ENCODE assay signal across 16 cellular contexts in genomic region chr17:77666480-77666879, GRCh38.
DNase-seq lines count a peak whose midpoint lies in the region; ATAC-seq and TF ChIP-seq lines count a peak whose summit lies in the region.
"Had no signal": no experiment of that assay in that cellular context is flagged by ENCODE, and none has a peak within 500 bp of the region (broad histone marks: within the 10 kb centered on the region; RNA-seq: fewer than 3 reads in every experiment).

No MANE protein-coding gene starts in this region.

- H3K36me3 ChIP-seq in CD8-positive, alpha-beta T cell (ENCODE audit: insufficient read depth, low read length) = no peaks in the 10 kb centered on the region
- H3K36me3 ChIP-seq: esophagus muscularis mucosa, left ventricle myocardium inferior, thoracic aorta had no signal

- peak overlapping the region; percentile 47 for H3K4me3 ChIP-seq in CD8-positive, alpha-beta T cell (ENCODE audit: low read depth, low read length)
- H3K4me3 ChIP-seq: esophagus muscularis mucosa, left ventricle myocardium inferior, thoracic aorta had no signal

- peaks cover 54% of the 10 kb centered on the region for H3K4me1 Mint-ChIP-seq in CD8-positive, alpha-beta T cell (ENCODE audit: low read depth)
- peaks cover 6 to 20% (median 17%) of the 10 kb centered on the region in 3 donors for H3K4me1 Mint-ChIP-seq in IgD-negative memory B cell
- H3K4me1 Mint-ChIP-seq in T-cell = peaks cover 54 to 59% (median 59%) of the 10 kb centered on the region in 3 donors
- H3K4me1 Mint-ChIP-seq in effector memory CD8-positive, alpha-beta T cell (ENCODE audit: low read depth in 2 of 2) = peaks cover 24 to 39% of the 10 kb centered on the region in 2 donors
- H3K4me1 Mint-ChIP-seq in MCF 10A (ENCODE audit: insufficient read depth, unreplicated experiment) = no peaks in the 10 kb centered on the region

- ATAC-seq in CD8-positive, alpha-beta T cell = peak; percentile 12
- ATAC-seq in T-cell (replicated peaks in 1 of 4) (peak; percentile 11 to 32 (median 24)), HG02623 (IDR thresholded peaks at IDR 0.05; ENCODE audit: unreplicated experiment) (no peak)
- ATAC-seq in effector memory CD8-positive, alpha-beta T cell (replicated peaks) = peak; percentile 14

- peaks cover 33% of the 10 kb centered on the region for H3K4me1 ChIP-seq in CD8-positive, alpha-beta T cell (ENCODE audit: insufficient read depth, low read length)
- H3K4me1 ChIP-seq: left ventricle myocardium inferior had no signal

- peak overlapping the region; percentile 97 for H3K27ac Mint-ChIP-seq in CD8-positive, alpha-beta T cell
- peak overlapping the region in 2 of 3 donors; percentile 6 to 86 for H3K27ac Mint-ChIP-seq in IgD-negative memory B cell
- H3K27ac Mint-ChIP-seq in T-cell = peak overlapping the region; percentile 97 to 98
- H3K27ac Mint-ChIP-seq in effector memory CD8-positive, alpha-beta T cell = peak overlapping the region; percentile 88 to 96
- H3K27ac Mint-ChIP-seq in MCF 10A (ENCODE audit: low read depth, unreplicated experiment) = no peak overlapping the region

- peaks cover 6% of the 10 kb centered on the region for H3K9me3 Mint-ChIP-seq in CD8-positive, alpha-beta T cell
- H3K9me3 Mint-ChIP-seq in IgD-negative memory B cell = peaks cover 0 to 7% (median 7%) of the 10 kb centered on the region in 3 donors
- peaks cover 3 to 16% (median 8%) of the 10 kb centered on the region in 3 donors for H3K9me3 Mint-ChIP-seq in T-cell
- H3K9me3 Mint-ChIP-seq in effector memory CD8-positive, alpha-beta T cell = no peaks in the 10 kb centered on the region
- H3K9me3 Mint-ChIP-seq in MCF 10A (ENCODE audit: unreplicated experiment) = peaks cover 27% of the 10 kb centered on the region

- TF ChIP-seq CTCF in CD8-positive, alpha-beta T cell (IDR thresholded peaks at IDR 0.05) = no peak
- no peak for TF ChIP-seq CTCF in MCF 10A (IDR thresholded peaks at IDR 0.05; ENCODE audit: unreplicated experiment)

- intact Hi-C loops in CD8-positive, alpha-beta T cell (cut with DNase I, micrococcal nuclease) = loop anchor here (2.0 to 5.0 kb wide), 3 partner anchors 56 to 296 kb away; no protein-coding TSS in a partner anchor
- intact Hi-C loops in MCF 10A (cut with micrococcal nuclease) = no loop called here

- H3K4me3 Mint-ChIP-seq in CD8-positive, alpha-beta T cell = peak overlapping the region; percentile 83
- H3K4me3 Mint-ChIP-seq in IgD-negative memory B cell (peak overlapping the region; percentile 43 to 89 (median 78)), T-cell (peak overlapping the region; percentile 83 to 91 (median 86)), MCF 10A (ENCODE audit: unreplicated experiment) (no peak overlapping the region)
- peak overlapping the region; percentile 85 to 94 for H3K4me3 Mint-ChIP-seq in effector memory CD8-positive, alpha-beta T cell

- POLR2A ChIA-PET in CD8-positive, alpha-beta T cell (lab: Charles Lee) = interaction anchor here (0.7 to 3.2 kb wide), 16 partner anchors 10 to 463 kb away, joined by 3 to 36 read pairs (median 3); partner anchors contain the start of gene TNRC6C
- POLR2A ChIA-PET in T-cell (lab: Charles Lee) = interaction anchor here (0.6 to 1.6 kb wide), 5 partner anchors 53 to 292 kb away, joined by 3 to 8 read pairs (median 4); partner anchors contain the start of gene TNRC6C (in 2 of the 2)
- POLR2A ChIA-PET in MCF 10A (lab: Yijun Ruan, JAX) = no interaction called here

- H3K27me3 ChIP-seq in CD8-positive, alpha-beta T cell (ENCODE audit: insufficient read depth, low read length) = no peaks in the 10 kb centered on the region
- H3K27me3 ChIP-seq: esophagus muscularis mucosa had no signal

- peak overlapping the region; percentile 61 for H3K27ac ChIP-seq in CD8-positive, alpha-beta T cell (ENCODE audit: low read depth, low read length)
- H3K27ac ChIP-seq: esophagus muscularis mucosa, left ventricle myocardium inferior, thoracic aorta, VCaP had no signal

- H3K36me3 Mint-ChIP-seq in CD8-positive, alpha-beta T cell = peaks cover 15% of the 10 kb centered on the region
- H3K36me3 Mint-ChIP-seq in IgD-negative memory B cell = no peaks in the 10 kb centered on the region
- peaks cover 10% of the 10 kb centered on the region for H3K36me3 Mint-ChIP-seq in T-cell
- peaks cover 4% of the 10 kb centered on the region for H3K36me3 Mint-ChIP-seq in effector memory CD8-positive, alpha-beta T cell (ENCODE audit: insufficient read depth)
- no peaks in the 10 kb centered on the region for H3K36me3 Mint-ChIP-seq in MCF 10A (ENCODE audit: insufficient read depth, unreplicated experiment)

- BruUV-seq in MCF 10A (replicated peaks; lab: Mats Ljungman, UMichigan) = no TSS peak

- no peaks in the 10 kb centered on the region for H3K27me3 Mint-ChIP-seq in CD8-positive, alpha-beta T cell (ENCODE audit: low read depth)
- peaks cover 1% of the 10 kb centered on the region for H3K27me3 Mint-ChIP-seq in IgD-negative memory B cell
- no peaks in the 10 kb centered on the region for H3K27me3 Mint-ChIP-seq in T-cell
- no peaks in the 10 kb centered on the region for H3K27me3 Mint-ChIP-seq in effector memory CD8-positive, alpha-beta T cell
- peaks cover 35% of the 10 kb centered on the region for H3K27me3 Mint-ChIP-seq in MCF 10A (ENCODE audit: insufficient read depth, unreplicated experiment)

- CTCF ChIA-PET in CD8-positive, alpha-beta T cell (lab: Charles Lee) = interaction anchor here (0.7 to 2.0 kb wide), 6 partner anchors 20 to 347 kb away, joined by 3 to 5 read pairs (median 4); no protein-coding TSS in a partner anchor
- CTCF ChIA-PET in T-cell (lab: Charles Lee) = interaction anchor here in 1 of 2 donors (0.9 to 1.1 kb wide), 2 partner anchors 24 to 80 kb away, joined by 4 read pairs; no protein-coding TSS in a partner anchor
- CTCF ChIA-PET in MCF 10A (lab: Yijun Ruan, JAX) = interaction anchor here (0.6 kb wide), 1 partner anchor 541 kb away, joined by 3 read pairs; no protein-coding TSS in a partner anchor

- peak in 1 of 7 experiments; percentile 53 for DNase-seq in CD8-positive, alpha-beta T cell
- DNase-seq in T-cell = peak in 6 of 34 experiments; percentile 6 to 34 (median 16)
- no peak for DNase-seq in effector memory CD8-positive, alpha-beta T cell
- DNase-seq in MCF 10A (ENCODE audit: unreplicated experiment) = no peak
- DNase-seq in NCI-H2029 treated with DMSO at 0.1 percent for 48 hours (lab: John Stamatoyannopoulos, UW) = no peak
- DNase-seq in A172 (ENCODE audit: low spot score) = no peak
- DNase-seq: hippocampal formation, left ventricle myocardium inferior, NCI-H1092 treated with DMSO at 0.1 percent for 48 hours, NCI-H226, Right ventricle myocardium superior had no signal

- no peaks in the 10 kb centered on the region for H3K9me3 ChIP-seq in CD8-positive, alpha-beta T cell (ENCODE audit: low read length)
